ENCODE assay signal across 1 cellular context in genomic region chr1:11053758-11054137, GRCh38.
TF ChIP-seq lines count a peak whose summit lies in the region.

No MANE protein-coding gene starts in this region.

TF ChIP-seq in GM23338, 12 proteins besides CTCF, POLR2A, EP300 and RAD21 (continued from another document):
- TF ChIP-seq ZNF462 (CRISPR knock-in tag; IDR thresholded peaks at IDR 0.05) = no peak
